In genomic region chr12:52643233-52644077, GRCh38 we compare ENCODE assay signal across 1 cellular context.
TF ChIP-seq lines count a peak whose summit lies in the region.

No MANE protein-coding gene starts in this region.

TF ChIP-seq in GM23338, 12 proteins besides CTCF, POLR2A, EP300 and RAD21:
- TF ChIP-seq JUNB (IDR thresholded peaks at IDR 0.05; ENCODE audit: unreplicated experiment): no peak
- no peak for TF ChIP-seq ZNF462 (CRISPR knock-in tag; IDR thresholded peaks at IDR 0.05)
- no peak for TF ChIP-seq REST (IDR thresholded peaks at IDR 0.05; ENCODE audit: unreplicated experiment)
- no peak for TF ChIP-seq ETS1 (IDR thresholded peaks at IDR 0.05)
- no peak for TF ChIP-seq EZH2phosphoT487 (IDR thresholded peaks at IDR 0.05; ENCODE audit: unreplicated experiment)
- TF ChIP-seq EZH2 (IDR thresholded peaks at IDR 0.05; ENCODE audit: low read depth, unreplicated experiment): no peak
- TF ChIP-seq ZNF331 (CRISPR knock-in tag; IDR thresholded peaks at IDR 0.05; ENCODE audit: low read depth): no peak
- no peak for TF ChIP-seq STAT1 (IDR thresholded peaks at IDR 0.05; ENCODE audit: unreplicated experiment)
- no peak for TF ChIP-seq ZNF114 (CRISPR knock-in tag; IDR thresholded peaks at IDR 0.05)
- TF ChIP-seq POLR2AphosphoS5 (IDR thresholded peaks at IDR 0.05; ENCODE audit: low read depth): no peak
- TF ChIP-seq CREB1 (CRISPR knock-in tag; IDR thresholded peaks at IDR 0.05; ENCODE audit: low read depth): no peak
- no peak for TF ChIP-seq NANOG (IDR thresholded peaks at IDR 0.05; ENCODE audit: borderline replicate concordance)
